Comparison of ENCODE assay signal across 31 cellular contexts in genomic region chr14:34778744-34779143, GRCh38.
"Had no signal": no experiment of that assay in that cellular context is flagged by ENCODE, and none has a peak within 500 bp of the region (broad histone marks: within the 10 kb centered on the region; RNA-seq: fewer than 3 reads in every experiment).

No MANE protein-coding gene starts in this region.

- H3K9ac ChIP-seq: parathyroid adenoma had no signal

- H2AFZ ChIP-seq: parathyroid adenoma had no signal

- H3K79me2 ChIP-seq: parathyroid adenoma had no signal

- H3K27me3 ChIP-seq: neutrophil, ovary, stomach, thyroid gland, tibial nerve, upper lobe of left lung, vagina had no signal

- FAIRE-seq: urothelium cell line had no signal

- H3K4me3 ChIP-seq: ovary, psoas muscle, skin epidermis, stomach, thoracic aorta, thyroid gland, tibial nerve, upper lobe of left lung, vagina had no signal

- H3K9me3 Mint-ChIP-seq: naive B cell; naive thymus-derived CD8-positive, alpha-beta T cell; natural killer cell treated with Interleukin-12 subunit alpha and Interleukin-12 subunit beta and Interleukin-15 and Interleukin-18, amount 100 ng/mL, for 72 hours; nephron progenitor cell; neural crest cell; stimulated activated effector memory CD8-positive, alpha-beta T cell treated with anti-CD3 and anti-CD28 coated beads, Interleukin-12 subunit alpha, Interleukin-12 subunit beta, amount 100 ng/mL, for 72 hours; stimulated activated naive B cell treated with anti-CD40 and anti-IgM and Interleukin-4, amounts not matched to agents 10 μg/mL and 1 μg/mL and 100 μg/mL, for 72 hours; stimulated activated naive CD8-positive, alpha-beta T cell treated with anti-CD3 and anti-CD28 coated beads, Interleukin-15, Interleukin-2, amounts not matched to agents 100 ng/mL and 50 ng/mL, for 24 hours had no signal

- H3K4me1 Mint-ChIP-seq: naive B cell; nephron progenitor cell; neural crest cell; stimulated activated effector memory CD8-positive, alpha-beta T cell treated with anti-CD3 and anti-CD28 coated beads, Interleukin-12 subunit alpha, Interleukin-12 subunit beta, amount 100 ng/mL, for 72 hours had no signal

- H3K27ac Mint-ChIP-seq: progenitor cell of endocrine pancreas; stimulated activated effector memory CD8-positive, alpha-beta T cell treated with anti-CD3 and anti-CD28 coated beads, Interleukin-12 subunit alpha, Interleukin-12 subunit beta, amount 100 ng/mL, for 72 hours had no signal

- H3K4me1 ChIP-seq: parathyroid adenoma, psoas muscle, stomach, thyroid gland, tibial nerve, upper lobe of left lung, vagina had no signal

- H3K9me3 ChIP-seq: neutrophil, ovary, psoas muscle, stomach, thoracic aorta, thyroid gland, tibial nerve, upper lobe of left lung, vagina had no signal

- H3K27ac ChIP-seq: ovary, parathyroid adenoma, psoas muscle, skin epidermis, stomach, thoracic aorta, thyroid gland, tibial nerve, upper lobe of left lung, vagina had no signal

- DNase-seq: naive B cell; naive thymus-derived CD8-positive, alpha-beta T cell; nephron progenitor cell; nucleus accumbens; ovary; posterior cingulate gyrus; psoas muscle; right cardiac atrium; stimulated activated CD4-positive, alpha-beta T cell treated with anti-CD3 and anti-CD28 coated beads, Interleukin-15, amount 100 ng/mL, for 24 hours; stimulated activated CD4-positive, alpha-beta T cell treated with anti-CD3 and anti-CD28 coated beads, Interleukin-2, amount 100 ng/mL, for 24 hours; stimulated activated CD4-positive, alpha-beta T cell treated with anti-CD3 and anti-CD28 coated beads, Interleukin-2, amount 100 ng/mL, for 48 hours; stimulated activated CD4-positive, alpha-beta T cell treated with anti-CD3 and anti-CD28 coated beads, Interleukin-4, amount 100 ng/mL, for 24 hours; stimulated activated naive B cell treated with anti-CD40 and anti-IgM and Interleukin-4, amounts not matched to agents 10 μg/mL and 1 μg/mL and 100 μg/mL, for 72 hours; stimulated activated naive CD4-positive, alpha-beta T cell treated with Interleukin-2 at 50 U/mL for 16 hours; stomach; thyroid gland; trophoblast cell; upper lobe of left lung had no signal

- H3K36me3 ChIP-seq: ovary had no signal

- H3K27me3 Mint-ChIP-seq: naive B cell; naive thymus-derived CD8-positive, alpha-beta T cell; natural killer cell treated with Interleukin-12 subunit alpha and Interleukin-12 subunit beta and Interleukin-15 and Interleukin-18, amount 100 ng/mL, for 72 hours; progenitor cell of endocrine pancreas; stimulated activated naive B cell treated with anti-CD40 and anti-IgM and Interleukin-4, amounts not matched to agents 10 μg/mL and 1 μg/mL and 100 μg/mL, for 72 hours; stimulated activated naive CD8-positive, alpha-beta T cell treated with anti-CD3 and anti-CD28 coated beads, Interleukin-15, Interleukin-2, amounts not matched to agents 100 ng/mL and 50 ng/mL, for 24 hours had no signal

- H3K4me3 Mint-ChIP-seq: naive B cell; naive thymus-derived CD8-positive, alpha-beta T cell; natural killer cell treated with Interleukin-12 subunit alpha and Interleukin-12 subunit beta and Interleukin-15 and Interleukin-18, amount 100 ng/mL, for 72 hours; nephron progenitor cell; neural crest cell; stimulated activated effector memory CD8-positive, alpha-beta T cell treated with anti-CD3 and anti-CD28 coated beads, Interleukin-12 subunit alpha, Interleukin-12 subunit beta, amount 100 ng/mL, for 72 hours; stimulated activated naive B cell treated with anti-CD40 and anti-IgM and Interleukin-4, amounts not matched to agents 10 μg/mL and 1 μg/mL and 100 μg/mL, for 72 hours; stimulated activated naive CD8-positive, alpha-beta T cell treated with anti-CD3 and anti-CD28 coated beads, Interleukin-15, Interleukin-2, amounts not matched to agents 100 ng/mL and 50 ng/mL, for 24 hours had no signal

- ATAC-seq: naive thymus-derived CD8-positive, alpha-beta T cell; natural killer cell treated with Interleukin-12 subunit alpha and Interleukin-12 subunit beta and Interleukin-15 and Interleukin-18, amount 100 ng/mL, for 72 hours; psoas muscle; right cardiac atrium; sciatic nerve; stimulated activated effector memory CD8-positive, alpha-beta T cell treated with anti-CD3 and anti-CD28 coated beads, Interleukin-12 subunit alpha, Interleukin-12 subunit beta, amount 100 ng/mL, for 72 hours; stimulated activated naive B cell treated with anti-CD40 and anti-IgM and Interleukin-4, amounts not matched to agents 10 μg/mL and 1 μg/mL and 100 μg/mL, for 72 hours had no signal
